Comparison of ENCODE assay signal across 12 cellular contexts in genomic region chr1:184150776-184151531, GRCh38.
A peak's percentile ranks its signal among the peaks of the same experiment; 100 is the strongest.
DNase-seq lines count a peak whose midpoint lies in the region; ATAC-seq lines count a peak whose summit lies in the region.
"Had no signal": no experiment of that assay in that cellular context is flagged by ENCODE, and none has a peak within 500 bp of the region (broad histone marks: within the 10 kb centered on the region; RNA-seq: fewer than 3 reads in every experiment).

No MANE protein-coding gene starts in this region.

- H3K27ac ChIP-seq in BLaER1, result no peak overlapping the region

- DNase-seq in anterior cingulate cortex (lab: John Stamatoyannopoulos, UW), result peak in 42 of 58 donors; percentile 11 to 86 (median 51)
- peak; percentile 48 for DNase-seq in glomerular visceral epithelial cell (ENCODE audit: extremely low spot score)
- peak; percentile 36 for DNase-seq in putamen (ENCODE audit: low spot score)
- DNase-seq in activated CD4-positive, alpha-beta T cell treated with anti-CD3 and anti-CD28 coated beads, Interleukin-2, amount 10 ng/mL, durations not matched to agents 24 days and 14 days, result no peak
- no peak for DNase-seq in T1000 (lab: John Stamatoyannopoulos, UW)
- DNase-seq: amniotic stem cell; NCI-H2029 treated with DMSO at 0.1 percent for 48 hours; stimulated activated naive CD8-positive, alpha-beta T cell treated with anti-CD3 and anti-CD28 coated beads, Interleukin-15, Interleukin-2, amounts not matched to agents 100 U/mL and 50 U/mL, for 24 hours; T-helper 1 cell had no signal

- no peak for ATAC-seq in GM19395 (IDR thresholded peaks at IDR 0.05; ENCODE audit: unreplicated experiment)
- no peak for ATAC-seq in HG03342 (IDR thresholded peaks at IDR 0.05; ENCODE audit: unreplicated experiment)
- ATAC-seq: stimulated activated naive CD8-positive, alpha-beta T cell treated with anti-CD3 and anti-CD28 coated beads, Interleukin-15, Interleukin-2, amounts not matched to agents 100 U/mL and 50 U/mL, for 24 hours had no signal

- intact Hi-C loops in activated CD4-positive, alpha-beta T cell treated with anti-CD3 and anti-CD28 coated beads, Interleukin-2, amount 10 ng/mL, durations not matched to agents 24 days and 14 days (cut with micrococcal nuclease), result no loop called here

- no peak overlapping the region for H3K27ac Mint-ChIP-seq in activated CD4-positive, alpha-beta T cell treated with anti-CD3 and anti-CD28 coated beads, Interleukin-2, amount 10 ng/mL, durations not matched to agents 24 days and 14 days

- H3K27me3 Mint-ChIP-seq in activated CD4-positive, alpha-beta T cell treated with anti-CD3 and anti-CD28 coated beads, Interleukin-2, amount 10 ng/mL, durations not matched to agents 24 days and 14 days, result peaks cover 35% of the 10 kb centered on the region

- no peaks in the 10 kb centered on the region for H3K36me3 Mint-ChIP-seq in activated CD4-positive, alpha-beta T cell treated with anti-CD3 and anti-CD28 coated beads, Interleukin-2, amount 10 ng/mL, durations not matched to agents 24 days and 14 days (ENCODE audit: low read depth)

- no peaks in the 10 kb centered on the region for H3K27me3 ChIP-seq in BLaER1

- peaks cover 19% of the 10 kb centered on the region for H3K4me1 ChIP-seq in BLaER1

- H3K9ac ChIP-seq in BLaER1, result no peak overlapping the region

- H3K36me3 ChIP-seq in BLaER1, result no peaks in the 10 kb centered on the region

- no peaks in the 10 kb centered on the region for H3K9me3 Mint-ChIP-seq in activated CD4-positive, alpha-beta T cell treated with anti-CD3 and anti-CD28 coated beads, Interleukin-2, amount 10 ng/mL, durations not matched to agents 24 days and 14 days

- no peak overlapping the region for H3K4me3 Mint-ChIP-seq in activated CD4-positive, alpha-beta T cell treated with anti-CD3 and anti-CD28 coated beads, Interleukin-2, amount 10 ng/mL, durations not matched to agents 24 days and 14 days

- 0 out of 2 replicates have a peak overlapping the region, but pooled peaks have one; percentile 4 for H3K4me2 ChIP-seq in BLaER1

- no peaks in the 10 kb centered on the region for H3K9me3 ChIP-seq in BLaER1

- H4K20me1 ChIP-seq in BLaER1, result no peaks in the 10 kb centered on the region

- no peak overlapping the region for H3K4me3 ChIP-seq in BLaER1

- peaks cover 13% of the 10 kb centered on the region for H3K4me1 Mint-ChIP-seq in activated CD4-positive, alpha-beta T cell treated with anti-CD3 and anti-CD28 coated beads, Interleukin-2, amount 10 ng/mL, durations not matched to agents 24 days and 14 days

Comparison
In these comparisons a context has a peak if more than half of its experiments do, and no peak if none do; other contexts are left out.
1. DNase-seq: peak in anterior cingulate cortex (42 of 58), glomerular visceral epithelial cell (single experiment) and putamen (single experiment); none in activated CD4-positive, alpha-beta T cell treated with anti-CD3 and anti-CD28 coated beads, Interleukin-2, amount 10 ng/mL, durations not matched to agents 24 days and 14 days (single experiment) and T1000 (single experiment).